Comparison of ENCODE assay signal across 18 cellular contexts in genomic region chr5:132008961-132009680, GRCh38. TPM values are rescaled to one million over a fixed set of nuclear protein-coding genes. Genes with fewer than 3 reads are reported as not detected.
DNase-seq lines count a peak whose midpoint lies in the region; ATAC-seq, FAIRE-seq and TF ChIP-seq lines count a peak whose summit lies in the region.
"Had no signal": no experiment of that assay in that cellular context is flagged by ENCODE, and none has a peak within 500 bp of the region (broad histone marks: within the 10 kb centered on the region; RNA-seq: fewer than 3 reads in every experiment).

No MANE protein-coding gene starts in this region.

- no peak overlapping the region for H3K9ac ChIP-seq in smooth muscle cell (ENCODE audit: low read depth)

- 68% methylated on average over 5 of the region's 5 CpGs for WGBS in smooth muscle cell (ENCODE audit: low lambda C conversion rate)

- DNase-seq in NCI-H1436 (lab: John Stamatoyannopoulos, UW) (peak; percentile 8), NCI-H1436 treated with DMSO at 0.1 percent for 48 hours (lab: John Stamatoyannopoulos, UW) (no peak), GM13977 (ENCODE audit: low spot score) (peak; percentile 42), lower lobe of right lung (peak; percentile 45), GM19240 (ENCODE audit: insufficient read length, low spot score) (no peak), GM12892 (ENCODE audit: insufficient read length) (no peak), smooth muscle cell (lab: John Stamatoyannopoulos, UW; ENCODE audit: unreplicated experiment) (no peak)
- DNase-seq in activated T-helper 1 cell treated with anti-CD3 and anti-CD28 coated beads, Interleukin-12 subunit alpha, Interleukin-12 subunit beta, Interleukin-2, Interleukin-4 antibody, amounts not matched to agents 30 ng/mL and 10 ng/mL and 1 ng/mL, durations not matched to agents 14 hours and 24 hours and 36 hours (ENCODE audit: low spot score) = no peak
- DNase-seq: DMS79, HFFc6, immature natural killer cell, NCI-H446 treated with DMSO at 0.1 percent for 48 hours, SIG-M5 had no signal

- H3K4me3 Mint-ChIP-seq in activated T-helper 1 cell treated with anti-CD3 and anti-CD28 coated beads, Interleukin-12 subunit alpha, Interleukin-12 subunit beta, Interleukin-2, Interleukin-4 antibody, amounts not matched to agents 30 ng/mL and 10 ng/mL and 1 ng/mL, durations not matched to agents 14 hours and 24 hours and 36 hours = no peak overlapping the region
- H3K4me3 Mint-ChIP-seq: HFFc6, immature natural killer cell had no signal

- H3K4me3 ChIP-seq in lower lobe of right lung (no peak overlapping the region), smooth muscle cell (no peak overlapping the region)
- H3K4me3 ChIP-seq: coronary artery had no signal

- FAIRE-seq in GM12892 (lab: Jason Lieb, UNC) = no peak
- FAIRE-seq: A204.1 had no signal

- H3K36me3 Mint-ChIP-seq in activated T-helper 1 cell treated with anti-CD3 and anti-CD28 coated beads, Interleukin-12 subunit alpha, Interleukin-12 subunit beta, Interleukin-2, Interleukin-4 antibody, amounts not matched to agents 30 ng/mL and 10 ng/mL and 1 ng/mL, durations not matched to agents 14 hours and 24 hours and 36 hours (ENCODE audit: low read depth) = peaks cover 8% of the 10 kb centered on the region
- H3K36me3 Mint-ChIP-seq: immature natural killer cell had no signal

- H3K27ac ChIP-seq in lower lobe of right lung (no peak overlapping the region), smooth muscle cell (ENCODE audit: low read depth) (no peak overlapping the region)
- H3K27ac ChIP-seq: coronary artery had no signal

- no peak overlapping the region for H3K4me2 ChIP-seq in smooth muscle cell

- H3K27me3 Mint-ChIP-seq in activated T-helper 1 cell treated with anti-CD3 and anti-CD28 coated beads, Interleukin-12 subunit alpha, Interleukin-12 subunit beta, Interleukin-2, Interleukin-4 antibody, amounts not matched to agents 30 ng/mL and 10 ng/mL and 1 ng/mL, durations not matched to agents 14 hours and 24 hours and 36 hours (ENCODE audit: insufficient read depth) = peaks cover 47% of the 10 kb centered on the region

- peak overlapping the region; percentile 3 for H3K27ac Mint-ChIP-seq in activated T-helper 1 cell treated with anti-CD3 and anti-CD28 coated beads, Interleukin-12 subunit alpha, Interleukin-12 subunit beta, Interleukin-2, Interleukin-4 antibody, amounts not matched to agents 30 ng/mL and 10 ng/mL and 1 ng/mL, durations not matched to agents 14 hours and 24 hours and 36 hours
- H3K27ac Mint-ChIP-seq: activated T-helper 2 cell treated with anti-CD3 and anti-CD28 coated beads, Interferon-gamma antibody, Interleukin-2, Interleukin-4, amounts not matched to agents 10 μg/mL and 5 μg/mL and 100 μg/mL, durations not matched to agents 14 hours and 24 hours and 36 hours; HFFc6 had no signal

- no peaks in the 10 kb centered on the region for H3K79me2 ChIP-seq in smooth muscle cell (ENCODE audit: low read depth)

- H3K9me3 Mint-ChIP-seq in activated T-helper 1 cell treated with anti-CD3 and anti-CD28 coated beads, Interleukin-12 subunit alpha, Interleukin-12 subunit beta, Interleukin-2, Interleukin-4 antibody, amounts not matched to agents 30 ng/mL and 10 ng/mL and 1 ng/mL, durations not matched to agents 14 hours and 24 hours and 36 hours = no peaks in the 10 kb centered on the region
- H3K9me3 Mint-ChIP-seq: activated T-helper 2 cell treated with anti-CD3 and anti-CD28 coated beads, Interferon-gamma antibody, Interleukin-2, Interleukin-4, amounts not matched to agents 10 μg/mL and 5 μg/mL and 100 μg/mL, durations not matched to agents 14 hours and 24 hours and 36 hours; HFFc6; immature natural killer cell had no signal

- H3K4me1 Mint-ChIP-seq in activated T-helper 1 cell treated with anti-CD3 and anti-CD28 coated beads, Interleukin-12 subunit alpha, Interleukin-12 subunit beta, Interleukin-2, Interleukin-4 antibody, amounts not matched to agents 30 ng/mL and 10 ng/mL and 1 ng/mL, durations not matched to agents 14 hours and 24 hours and 36 hours (ENCODE audit: low read depth) = peaks cover 42% of the 10 kb centered on the region

- no peaks in the 10 kb centered on the region for H3F3A ChIP-seq in smooth muscle cell (ENCODE audit: low read depth)

- no peak overlapping the region for H2AFZ ChIP-seq in smooth muscle cell (ENCODE audit: low read depth)

- H4K20me1 ChIP-seq in smooth muscle cell (ENCODE audit: low read depth) = no peaks in the 10 kb centered on the region

- H3K27me3 ChIP-seq in lower lobe of right lung (ENCODE audit: low read depth) (peaks cover 30% of the 10 kb centered on the region), smooth muscle cell (ENCODE audit: low read depth) (peaks cover 30% of the 10 kb centered on the region)

- no peaks in the 10 kb centered on the region for H3K36me3 ChIP-seq in lower lobe of right lung
- H3K36me3 ChIP-seq in smooth muscle cell (ENCODE audit: low read depth) = no peaks in the 10 kb centered on the region

- H3K9me3 ChIP-seq in lower lobe of right lung = no peaks in the 10 kb centered on the region
- H3K9me3 ChIP-seq in smooth muscle cell (replicated peaks; ENCODE audit: low read depth) = no peaks in the 10 kb centered on the region

- TF ChIP-seq CTCF in GM13977 (IDR thresholded peaks at IDR 0.05; ENCODE audit: extremely low read depth, insufficient read depth, missing control alignments) (no peak), lower lobe of right lung (IDR thresholded peaks at IDR 0.05) (no peak), smooth muscle cell (IDR thresholded peaks at IDR 0.05; ENCODE audit: borderline replicate concordance, insufficient read depth, poor library complexity, severe bottlenecking) (no peak)

- ATAC-seq in lower lobe of right lung = peak; percentile 42 to 56

- H3K4me1 ChIP-seq in lower lobe of right lung (peaks cover 10% of the 10 kb centered on the region), smooth muscle cell (ENCODE audit: low read depth) (no peaks in the 10 kb centered on the region)

- in situ Hi-C loops in GM13977 (cut with MboI; ENCODE audit: low pct_unique_long_range_greater_than_20kb, low sequenced_read_pairs, unreplicated experiment) = loop anchor here (10.0 kb wide), 2 partner anchors 204 to 424 kb away; no protein-coding TSS in a partner anchor

- intact Hi-C loops in activated T-helper 1 cell treated with anti-CD3 and anti-CD28 coated beads, Interleukin-12 subunit alpha, Interleukin-12 subunit beta, Interleukin-2, Interleukin-4 antibody, amounts not matched to agents 30 ng/mL and 10 ng/mL and 1 ng/mL, durations not matched to agents 14 hours and 24 hours and 36 hours (cut with micrococcal nuclease) = loop anchor here (1.0 to 5.0 kb wide), 7 partner anchors 54 to 587 kb away; partner anchors contain the start of genes FNIP1 and RAPGEF6
- intact Hi-C loops in lower lobe of right lung (cut with DNase I) = loop anchor here (5.0 kb wide), 1 partner anchor 417 kb away; no protein-coding TSS in a partner anchor

- no peak for TF ChIP-seq POLR2A in GM12892 (IDR thresholded peaks at IDR 0.05; ENCODE audit: low read depth, low read length)

RNA-seq across cellular contexts. Expression of gene ACSL6, which starts 2.3 kb away (rescaled TPM):
- 48.1 and 50.6 TPM in 2 replicates for total RNA-seq in activated T-helper 1 cell treated with anti-CD3 and anti-CD28 coated beads, Interleukin-12 subunit alpha, Interleukin-12 subunit beta, Interleukin-2, Interleukin-4 antibody, amounts not matched to agents 30 ng/mL and 10 ng/mL and 1 ng/mL, durations not matched to agents 14 hours and 24 hours and 36 hours
- total RNA-seq in lower lobe of right lung (0.59 TPM), smooth muscle cell (not detected in 2 replicates)
- not detected for polyA plus RNA-seq in GM12892 (2012; ENCODE audit: missing spikeins)
- not detected in 2 replicates for polyA plus RNA-seq in smooth muscle cell
- total RNA-seq: HFFc6, LHCN-M2 had no signal

RNA-seq across cellular contexts. Expression of gene IL3, which starts 51.3 kb away (rescaled TPM):
- total RNA-seq in activated T-helper 1 cell treated with anti-CD3 and anti-CD28 coated beads, Interleukin-12 subunit alpha, Interleukin-12 subunit beta, Interleukin-2, Interleukin-4 antibody, amounts not matched to agents 30 ng/mL and 10 ng/mL and 1 ng/mL, durations not matched to agents 14 hours and 24 hours and 36 hours = 94.6 and 98.5 TPM in 2 replicates
- total RNA-seq in lower lobe of right lung (not detected), smooth muscle cell (not detected in 2 replicates)
- polyA plus RNA-seq in GM12892 (2012; ENCODE audit: missing spikeins) = not detected
- not detected in 2 replicates for polyA plus RNA-seq in smooth muscle cell
- total RNA-seq: HFFc6, LHCN-M2, myocyte had no signal

Comparison
In these comparisons a context has a peak if more than half of its experiments do, and no peak if none do; other contexts are left out.
1. DNase-seq: peak in NCI-H1436 (single experiment), GM13977 (single experiment) and lower lobe of right lung (single experiment); none in NCI-H1436 treated with DMSO at 0.1 percent for 48 hours (single experiment), activated T-helper 1 cell treated with anti-CD3 and anti-CD28 coated beads, Interleukin-12 subunit alpha, Interleukin-12 subunit beta, Interleukin-2, Interleukin-4 antibody, amounts not matched to agents 30 ng/mL and 10 ng/mL and 1 ng/mL, durations not matched to agents 14 hours and 24 hours and 36 hours (single experiment), GM19240 (single experiment), GM12892 (single experiment) and smooth muscle cell (single experiment).
2. RNA of gene ACSL6, which starts 2.3 kb away (total RNA-seq): 48.1 to 50.6 TPM in activated T-helper 1 cell treated with anti-CD3 and anti-CD28 coated beads, Interleukin-12 subunit alpha, Interleukin-12 subunit beta, Interleukin-2, Interleukin-4 antibody, amounts not matched to agents 30 ng/mL and 10 ng/mL and 1 ng/mL, durations not matched to agents 14 hours and 24 hours and 36 hours; 0.59 TPM in lower lobe of right lung (single experiment) and not detected in smooth muscle cell; every median in the first group is over 10 times any median in the second.
3. RNA of gene IL3, which starts 51.3 kb away (total RNA-seq): 94.6 to 98.5 TPM in activated T-helper 1 cell treated with anti-CD3 and anti-CD28 coated beads, Interleukin-12 subunit alpha, Interleukin-12 subunit beta, Interleukin-2, Interleukin-4 antibody, amounts not matched to agents 30 ng/mL and 10 ng/mL and 1 ng/mL, durations not matched to agents 14 hours and 24 hours and 36 hours; not detected in lower lobe of right lung (single experiment) and not detected in smooth muscle cell; every median in the first group is over 10 times any median in the second.